2 cellular contexts compared by ENCODE assay signal in the genomic region with DNA sequence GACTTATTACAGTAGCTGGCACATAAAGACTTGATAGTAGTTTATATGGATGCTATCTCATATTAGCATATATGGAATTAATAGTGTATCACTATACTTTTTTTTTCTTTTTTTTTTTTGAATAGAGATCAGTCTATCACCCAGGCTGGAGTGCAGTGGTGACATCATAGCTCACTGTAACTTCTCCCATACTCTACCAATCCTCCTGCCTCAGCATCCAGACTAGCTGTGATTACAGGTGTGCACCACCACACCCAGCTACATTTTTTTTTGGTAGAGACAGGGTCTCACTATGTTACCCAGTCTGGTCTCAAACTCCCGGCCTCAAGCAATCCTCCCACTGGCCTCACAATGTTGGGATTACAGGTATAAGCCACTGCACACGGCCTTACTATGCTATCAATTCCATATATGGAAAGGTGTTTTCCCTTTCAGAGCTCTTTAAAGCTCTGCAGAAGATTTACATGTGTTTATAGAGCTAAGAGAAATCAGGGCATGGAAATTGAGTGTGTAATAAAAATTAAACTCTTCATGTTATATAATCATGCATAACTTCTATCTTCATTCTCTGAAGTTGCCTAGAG.
TF ChIP-seq lines count a peak whose summit lies in the region.

No MANE protein-coding gene starts in this region.

TF ChIP-seq in HEK293, 187 proteins besides CTCF, POLR2A, EP300 and RAD21 (continued from another document and continues in another):
- TF ChIP-seq, protein P1, sequence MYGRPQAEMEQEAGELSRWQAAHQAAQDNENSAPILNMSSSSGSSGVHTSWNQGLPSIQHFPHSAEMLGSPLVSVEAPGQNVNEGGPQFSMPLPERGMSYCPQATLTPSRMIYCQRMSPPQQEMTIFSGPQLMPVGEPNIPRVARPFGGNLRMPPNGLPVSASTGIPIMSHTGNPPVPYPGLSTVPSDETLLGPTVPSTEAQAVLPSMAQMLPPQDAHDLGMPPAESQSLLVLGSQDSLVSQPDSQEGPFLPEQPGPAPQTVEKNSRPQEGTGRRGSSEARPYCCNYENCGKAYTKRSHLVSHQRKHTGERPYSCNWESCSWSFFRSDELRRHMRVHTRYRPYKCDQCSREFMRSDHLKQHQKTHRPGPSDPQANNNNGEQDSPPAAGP (tag by site-specific recombination; IDR thresholded peaks at IDR 0.05): no peak
- TF ChIP-seq ZNF776 (tag by site-specific recombination; IDR thresholded peaks at IDR 0.05; ENCODE audit: borderline replicate concordance) (no peak), ZNF394 (tag by site-specific recombination; IDR thresholded peaks at IDR 0.05; ENCODE audit: borderline replicate concordance) (no peak), KLF8 (tag by site-specific recombination; IDR thresholded peaks at IDR 0.05) (no peak), ZNF629 (tag by site-specific recombination; IDR thresholded peaks at IDR 0.05) (peak; percentile 27; the same call in 1 of the 2 replicates), ZBTB17 (tag by site-specific recombination; IDR thresholded peaks at IDR 0.05) (no peak; the same call in 1 of the 2 replicates), GFI1B (tag by site-specific recombination; IDR thresholded peaks at IDR 0.05) (0 out of 2 replicates have a peak, but pooled peaks have one; percentile 11), PRDM1 (tag by site-specific recombination; IDR thresholded peaks at IDR 0.05) (0 out of 2 replicates have a peak, but pooled peaks have one; percentile 8), ZNF266 (tag by site-specific recombination; IDR thresholded peaks at IDR 0.05; ENCODE audit: low read depth) (no peak), ZNF768 (tag by site-specific recombination; IDR thresholded peaks at IDR 0.05) (no peak), ZNF274 (IDR thresholded peaks at IDR 0.05; ENCODE audit: low read length) (no peak), ZNF274 (tag by site-specific recombination; IDR thresholded peaks at IDR 0.05; ENCODE audit: borderline replicate concordance) (no peak)
- TF ChIP-seq, protein P2, sequence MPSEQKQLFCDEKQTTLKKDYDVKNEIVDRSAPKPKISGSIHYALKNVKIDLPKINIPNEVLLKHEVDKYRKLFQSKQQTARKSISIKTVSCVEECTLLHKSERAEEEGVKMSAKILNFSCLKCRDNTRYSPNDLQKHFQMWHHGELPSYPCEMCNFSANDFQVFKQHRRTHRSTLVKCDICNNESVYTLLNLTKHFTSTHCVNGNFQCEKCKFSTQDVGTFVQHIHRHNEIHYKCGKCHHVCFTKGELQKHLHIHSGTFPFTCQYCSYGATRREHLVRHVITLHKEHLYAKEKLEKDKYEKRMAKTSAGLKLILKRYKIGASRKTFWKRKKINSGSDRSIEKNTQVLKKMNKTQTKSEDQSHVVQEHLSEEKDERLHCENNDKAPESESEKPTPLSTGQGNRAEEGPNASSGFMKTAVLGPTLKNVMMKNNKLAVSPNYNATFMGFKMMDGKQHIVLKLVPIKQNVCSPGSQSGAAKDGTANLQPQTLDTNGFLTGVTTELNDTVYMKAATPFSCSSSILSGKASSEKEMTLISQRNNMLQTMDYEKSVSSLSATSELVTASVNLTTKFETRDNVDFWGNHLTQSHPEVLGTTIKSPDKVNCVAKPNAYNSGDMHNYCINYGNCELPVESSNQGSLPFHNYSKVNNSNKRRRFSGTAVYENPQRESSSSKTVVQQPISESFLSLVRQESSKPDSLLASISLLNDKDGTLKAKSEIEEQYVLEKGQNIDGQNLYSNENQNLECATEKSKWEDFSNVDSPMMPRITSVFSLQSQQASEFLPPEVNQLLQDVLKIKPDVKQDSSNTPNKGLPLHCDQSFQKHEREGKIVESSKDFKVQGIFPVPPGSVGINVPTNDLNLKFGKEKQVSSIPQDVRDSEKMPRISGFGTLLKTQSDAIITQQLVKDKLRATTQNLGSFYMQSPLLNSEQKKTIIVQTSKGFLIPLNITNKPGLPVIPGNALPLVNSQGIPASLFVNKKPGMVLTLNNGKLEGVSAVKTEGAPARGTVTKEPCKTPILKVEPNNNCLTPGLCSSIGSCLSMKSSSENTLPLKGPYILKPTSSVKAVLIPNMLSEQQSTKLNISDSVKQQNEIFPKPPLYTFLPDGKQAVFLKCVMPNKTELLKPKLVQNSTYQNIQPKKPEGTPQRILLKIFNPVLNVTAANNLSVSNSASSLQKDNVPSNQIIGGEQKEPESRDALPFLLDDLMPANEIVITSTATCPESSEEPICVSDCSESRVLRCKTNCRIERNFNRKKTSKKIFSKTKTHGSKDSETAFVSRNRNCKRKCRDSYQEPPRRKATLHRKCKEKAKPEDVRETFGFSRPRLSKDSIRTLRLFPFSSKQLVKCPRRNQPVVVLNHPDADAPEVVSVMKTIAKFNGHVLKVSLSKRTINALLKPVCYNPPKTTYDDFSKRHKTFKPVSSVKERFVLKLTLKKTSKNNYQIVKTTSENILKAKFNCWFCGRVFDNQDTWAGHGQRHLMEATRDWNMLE (tag by site-specific recombination; conservative IDR thresholded peaks at IDR 0.05; ENCODE audit: low read depth): no peak
- TF ChIP-seq, protein P3, sequence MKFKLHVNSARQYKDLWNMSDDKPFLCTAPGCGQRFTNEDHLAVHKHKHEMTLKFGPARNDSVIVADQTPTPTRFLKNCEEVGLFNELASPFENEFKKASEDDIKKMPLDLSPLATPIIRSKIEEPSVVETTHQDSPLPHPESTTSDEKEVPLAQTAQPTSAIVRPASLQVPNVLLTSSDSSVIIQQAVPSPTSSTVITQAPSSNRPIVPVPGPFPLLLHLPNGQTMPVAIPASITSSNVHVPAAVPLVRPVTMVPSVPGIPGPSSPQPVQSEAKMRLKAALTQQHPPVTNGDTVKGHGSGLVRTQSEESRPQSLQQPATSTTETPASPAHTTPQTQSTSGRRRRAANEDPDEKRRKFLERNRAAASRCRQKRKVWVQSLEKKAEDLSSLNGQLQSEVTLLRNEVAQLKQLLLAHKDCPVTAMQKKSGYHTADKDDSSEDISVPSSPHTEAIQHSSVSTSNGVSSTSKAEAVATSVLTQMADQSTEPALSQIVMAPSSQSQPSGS (tag by site-specific recombination; IDR thresholded peaks at IDR 0.05; ENCODE audit: low read depth): peak; percentile 84
- TF ChIP-seq, protein P4, sequence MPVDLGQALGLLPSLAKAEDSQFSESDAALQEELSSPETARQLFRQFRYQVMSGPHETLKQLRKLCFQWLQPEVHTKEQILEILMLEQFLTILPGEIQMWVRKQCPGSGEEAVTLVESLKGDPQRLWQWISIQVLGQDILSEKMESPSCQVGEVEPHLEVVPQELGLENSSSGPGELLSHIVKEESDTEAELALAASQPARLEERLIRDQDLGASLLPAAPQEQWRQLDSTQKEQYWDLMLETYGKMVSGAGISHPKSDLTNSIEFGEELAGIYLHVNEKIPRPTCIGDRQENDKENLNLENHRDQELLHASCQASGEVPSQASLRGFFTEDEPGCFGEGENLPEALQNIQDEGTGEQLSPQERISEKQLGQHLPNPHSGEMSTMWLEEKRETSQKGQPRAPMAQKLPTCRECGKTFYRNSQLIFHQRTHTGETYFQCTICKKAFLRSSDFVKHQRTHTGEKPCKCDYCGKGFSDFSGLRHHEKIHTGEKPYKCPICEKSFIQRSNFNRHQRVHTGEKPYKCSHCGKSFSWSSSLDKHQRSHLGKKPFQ (tag by site-specific recombination; IDR thresholded peaks at IDR 0.05): no peak

TF ChIP-seq in WTC11, 78 proteins besides CTCF, POLR2A, EP300 and RAD21 (continued from another document):
- TF ChIP-seq, protein P5, sequence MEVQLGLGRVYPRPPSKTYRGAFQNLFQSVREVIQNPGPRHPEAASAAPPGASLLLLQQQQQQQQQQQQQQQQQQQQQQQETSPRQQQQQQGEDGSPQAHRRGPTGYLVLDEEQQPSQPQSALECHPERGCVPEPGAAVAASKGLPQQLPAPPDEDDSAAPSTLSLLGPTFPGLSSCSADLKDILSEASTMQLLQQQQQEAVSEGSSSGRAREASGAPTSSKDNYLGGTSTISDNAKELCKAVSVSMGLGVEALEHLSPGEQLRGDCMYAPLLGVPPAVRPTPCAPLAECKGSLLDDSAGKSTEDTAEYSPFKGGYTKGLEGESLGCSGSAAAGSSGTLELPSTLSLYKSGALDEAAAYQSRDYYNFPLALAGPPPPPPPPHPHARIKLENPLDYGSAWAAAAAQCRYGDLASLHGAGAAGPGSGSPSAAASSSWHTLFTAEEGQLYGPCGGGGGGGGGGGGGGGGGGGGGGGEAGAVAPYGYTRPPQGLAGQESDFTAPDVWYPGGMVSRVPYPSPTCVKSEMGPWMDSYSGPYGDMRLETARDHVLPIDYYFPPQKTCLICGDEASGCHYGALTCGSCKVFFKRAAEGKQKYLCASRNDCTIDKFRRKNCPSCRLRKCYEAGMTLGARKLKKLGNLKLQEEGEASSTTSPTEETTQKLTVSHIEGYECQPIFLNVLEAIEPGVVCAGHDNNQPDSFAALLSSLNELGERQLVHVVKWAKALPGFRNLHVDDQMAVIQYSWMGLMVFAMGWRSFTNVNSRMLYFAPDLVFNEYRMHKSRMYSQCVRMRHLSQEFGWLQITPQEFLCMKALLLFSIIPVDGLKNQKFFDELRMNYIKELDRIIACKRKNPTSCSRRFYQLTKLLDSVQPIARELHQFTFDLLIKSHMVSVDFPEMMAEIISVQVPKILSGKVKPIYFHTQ (CRISPR knock-in tag; IDR thresholded peaks at IDR 0.05): no peak
- TF ChIP-seq, protein P6, sequence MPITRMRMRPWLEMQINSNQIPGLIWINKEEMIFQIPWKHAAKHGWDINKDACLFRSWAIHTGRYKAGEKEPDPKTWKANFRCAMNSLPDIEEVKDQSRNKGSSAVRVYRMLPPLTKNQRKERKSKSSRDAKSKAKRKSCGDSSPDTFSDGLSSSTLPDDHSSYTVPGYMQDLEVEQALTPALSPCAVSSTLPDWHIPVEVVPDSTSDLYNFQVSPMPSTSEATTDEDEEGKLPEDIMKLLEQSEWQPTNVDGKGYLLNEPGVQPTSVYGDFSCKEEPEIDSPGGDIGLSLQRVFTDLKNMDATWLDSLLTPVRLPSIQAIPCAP (CRISPR knock-in tag; IDR thresholded peaks at IDR 0.05): no peak
- TF ChIP-seq, protein P7, sequence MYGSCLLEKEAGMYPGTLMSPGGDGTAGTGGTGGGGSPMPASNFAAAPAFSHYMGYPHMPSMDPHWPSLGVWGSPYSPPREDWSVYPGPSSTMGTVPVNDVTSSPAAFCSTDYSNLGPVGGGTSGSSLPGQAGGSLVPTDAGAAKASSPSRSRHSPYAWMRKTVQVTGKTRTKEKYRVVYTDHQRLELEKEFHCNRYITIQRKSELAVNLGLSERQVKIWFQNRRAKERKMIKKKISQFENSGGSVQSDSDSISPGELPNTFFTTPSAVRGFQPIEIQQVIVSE (CRISPR knock-in tag; IDR thresholded peaks at IDR 0.05; ENCODE audit: borderline replicate concordance): no peak
- 0 out of 2 replicates have a peak, but pooled peaks have one; percentile 75 for TF ChIP-seq EMX1 (CRISPR knock-in tag; IDR thresholded peaks at IDR 0.05)
- TF ChIP-seq SMAD4 (CRISPR knock-in tag; IDR thresholded peaks at IDR 0.05): no peak
- no peak for TF ChIP-seq ETV6 (CRISPR knock-in tag; IDR thresholded peaks at IDR 0.05)
